In genomic region chr12:29350080-29350479, GRCh38 we compare ENCODE assay signal across 15 cellular contexts. TPM values are rescaled to one million over a fixed set of nuclear protein-coding genes. Genes with fewer than 3 reads are reported as not detected.
DNase-seq lines count a peak whose midpoint lies in the region; ATAC-seq and FAIRE-seq lines count a peak whose summit lies in the region.
"Had no signal": no experiment of that assay in that cellular context is flagged by ENCODE, and none has a peak within 500 bp of the region (broad histone marks: within the 10 kb centered on the region; RNA-seq: fewer than 3 reads in every experiment).

No MANE protein-coding gene starts in this region.

- no peaks in the 10 kb centered on the region for H3K27me3 ChIP-seq in small intestine (ENCODE audit: control insufficient read depth in 2 of 2, insufficient read depth in 2 of 2, low read length in 2 of 2)
- H3K27me3 ChIP-seq: body of pancreas, stomach had no signal

- H3K4me1 ChIP-seq in small intestine (ENCODE audit: control insufficient read depth in 2 of 2, insufficient read depth in 1 of 2, low read depth in 1 of 2, low read length in 1 of 2): no peaks in the 10 kb centered on the region
- H3K4me1 ChIP-seq: stomach had no signal

- FAIRE-seq in small intestine (lab: Jason Lieb, UNC): no peak

- H3K27ac ChIP-seq in epithelial cell of prostate (no peak overlapping the region), small intestine (ENCODE audit: low read depth in 1 of 2, low read length in 1 of 2) (no peak overlapping the region)
- H3K27ac ChIP-seq: body of pancreas, stomach had no signal

- DNase-seq in SIG-M5 treated with dmso at 0.1 percent for 504 hours (lab: John Stamatoyannopoulos, UW; ENCODE audit: unreplicated experiment): peak; percentile 16
- no peak for DNase-seq in SIG-M5 (lab: John Stamatoyannopoulos, UW)
- DNase-seq in NCI-H510A (lab: John Stamatoyannopoulos, UW): peak; percentile 9
- DNase-seq in epithelial cell of prostate (ENCODE audit: low read depth, low spot score): peak; percentile 3
- peak; percentile 52 for DNase-seq in small intestine
- no peak for DNase-seq in middle frontal gyrus (ENCODE audit: extremely low spot score, low spot score)
- DNase-seq in COLO668 (lab: John Stamatoyannopoulos, UW; ENCODE audit: unreplicated experiment): no peak
- DNase-seq: activated CD8-positive, alpha-beta memory T cell treated with anti-CD3 and anti-CD28 coated beads, Interleukin-2, amount 50 U/mL, for 48 hours; body of pancreas; hippocampal formation; natural killer cell; NCI-H2081 treated with DMSO at 0.1 percent for 48 hours; stomach; T-helper 17 cell had no signal

- ATAC-seq in HG02840 (IDR thresholded peaks at IDR 0.05; ENCODE audit: low FRiP score, unreplicated experiment): no peak
- ATAC-seq: body of pancreas, natural killer cell, T-helper 17 cell had no signal

- no peak overlapping the region for H3K4me3 ChIP-seq in small intestine (ENCODE audit: low read depth in 1 of 2, low read length in 2 of 2)
- H3K4me3 ChIP-seq: body of pancreas, stomach had no signal

- no peaks in the 10 kb centered on the region for H3K9me3 ChIP-seq in small intestine (ENCODE audit: control insufficient read depth, low read depth)
- H3K9me3 ChIP-seq: body of pancreas, stomach had no signal

- H3K36me3 ChIP-seq in small intestine (ENCODE audit: control insufficient read depth in 2 of 2, insufficient read depth in 2 of 2, low read length in 2 of 2): peaks cover 0 to 2% of the 10 kb centered on the region in 2 donors

RNA-seq across cellular contexts. Expression of gene ERGIC2, which starts 30.9 kb away (rescaled TPM):
- polyA plus RNA-seq in small intestine: 10 to 100 TPM; 10.8 to 35.3 (median 13.0) TPM

Comparison
In these comparisons a context has a peak if more than half of its experiments do, and no peak if none do; other contexts are left out.
1. DNase-seq: peak in SIG-M5 treated with dmso at 0.1 percent for 504 hours (single experiment), NCI-H510A (single experiment), epithelial cell of prostate (single experiment) and small intestine (single experiment); none in SIG-M5 (single experiment), middle frontal gyrus (single experiment) and COLO668 (single experiment).